Comparison of ENCODE assay signal across 1 cellular context in genomic region chr17:80899402-80900268, GRCh38.
A peak's percentile ranks its signal among the peaks of the same experiment; 100 is the strongest.
TF ChIP-seq lines count a peak whose summit lies in the region.

No MANE protein-coding gene starts in this region.

TF ChIP-seq in HepG2, 621 proteins besides CTCF, POLR2A, EP300 and RAD21 (continued from another document):
- TF ChIP-seq ZBTB33 (CRISPR knock-in tag; IDR thresholded peaks at IDR 0.05): peak; percentile 99
- TF ChIP-seq HINFP (CRISPR knock-in tag; IDR thresholded peaks at IDR 0.05; ENCODE audit: low read depth): no peak
- 0 out of 2 replicates have a peak, but pooled peaks have one; percentile 32 for TF ChIP-seq BHLHE40 (IDR thresholded peaks at IDR 0.05; ENCODE audit: low read length)
